In genomic region chr10:114021135-114021534, GRCh38 we compare ENCODE assay signal across 19 cellular contexts. TPM values are rescaled to one million over a fixed set of nuclear protein-coding genes. Genes with fewer than 3 reads are reported as not detected.
DNase-seq lines count a peak whose midpoint lies in the region; ATAC-seq and TF ChIP-seq lines count a peak whose summit lies in the region.
"Had no signal": no experiment of that assay in that cellular context is flagged by ENCODE, and none has a peak within 500 bp of the region (broad histone marks: within the 10 kb centered on the region; RNA-seq: fewer than 3 reads in every experiment).

No MANE protein-coding gene starts in this region.

- H3F3A ChIP-seq in GM23338 (replicated peaks; ENCODE audit: low read depth), result no peaks in the 10 kb centered on the region

- intact Hi-C loops in left ventricle myocardium inferior (cut with micrococcal nuclease), result no loop called here

- no peak for ATAC-seq in GM23338
- no peak for ATAC-seq in stimulated activated memory B cell treated with anti-CD40 and anti-IgM and Interleukin-4, amounts not matched to agents 10 μg/mL and 1 μg/mL and 100 μg/mL, for 72 hours
- ATAC-seq in GM18867 (IDR thresholded peaks at IDR 0.05; ENCODE audit: unreplicated experiment), result no peak
- no peak for ATAC-seq in GM19023 (IDR thresholded peaks at IDR 0.05; ENCODE audit: unreplicated experiment)
- ATAC-seq in stimulated activated naive B cell treated with anti-CD40 and anti-IgM and Interleukin-4, amounts not matched to agents 10 μg/mL and 1 μg/mL and 100 μg/mL, for 72 hours (replicated peaks), result no peak

- peaks cover 7% of the 10 kb centered on the region; the same call in 2 of the 3 replicates for H3K4me1 Mint-ChIP-seq in GM23338
- peaks cover 39% of the 10 kb centered on the region for H3K4me1 Mint-ChIP-seq in stimulated activated memory B cell treated with anti-CD40 and anti-IgM and Interleukin-4, amounts not matched to agents 10 μg/mL and 1 μg/mL and 100 μg/mL, for 72 hours
- H3K4me1 Mint-ChIP-seq in stimulated activated naive B cell treated with anti-CD40 and anti-IgM and Interleukin-4, amounts not matched to agents 10 μg/mL and 1 μg/mL and 100 μg/mL, for 72 hours, result peaks cover 29 to 40% of the 10 kb centered on the region in 2 donors

- H3K4me3 ChIP-seq in GM23338 (no peak overlapping the region), left ventricle myocardium inferior (no peak overlapping the region)
- H3K4me3 ChIP-seq: HAP-1, SJCRH30 had no signal

- no peaks in the 10 kb centered on the region for H3K36me3 Mint-ChIP-seq in GM23338 (ENCODE audit: low read depth)
- H3K36me3 Mint-ChIP-seq in stimulated activated memory B cell treated with anti-CD40 and anti-IgM and Interleukin-4, amounts not matched to agents 10 μg/mL and 1 μg/mL and 100 μg/mL, for 72 hours, result no peaks in the 10 kb centered on the region
- no peaks in the 10 kb centered on the region for H3K36me3 Mint-ChIP-seq in stimulated activated naive B cell treated with anti-CD40 and anti-IgM and Interleukin-4, amounts not matched to agents 10 μg/mL and 1 μg/mL and 100 μg/mL, for 72 hours

- H4K20me1 ChIP-seq in GM23338 (replicated peaks; ENCODE audit: insufficient read depth), result no peaks in the 10 kb centered on the region

- H3K4me1 ChIP-seq in GM23338 (ENCODE audit: insufficient read depth) (no peaks in the 10 kb centered on the region), left ventricle myocardium inferior (peaks cover 46% of the 10 kb centered on the region)

- DNase-seq in GM23338 (ENCODE audit: low spot score), result no peak
- peak; percentile 30 for DNase-seq in dermis blood vessel endothelial cell
- peak; percentile 30 for DNase-seq in left ventricle myocardium inferior
- DNase-seq in stimulated activated naive CD4-positive, alpha-beta T cell treated with Interleukin-2 at 50 U/mL for 16 hours (lab: John Stamatoyannopoulos, UW), result no peak
- DNase-seq in stimulated activated naive B cell treated with anti-CD40 and anti-IgM and Interleukin-4, amounts not matched to agents 10 μg/mL and 1 μg/mL and 100 μg/mL, for 72 hours, result no peak
- DNase-seq: IMR-90; Kasumi-1; MM.1S; NCI-H187; NCI-H69; NK-92 treated with Interleukin-12 subunit alpha and Interleukin-12 subunit beta, amount 100 ng/mL, for 24 hours; SJCRH30 had no signal

- no peaks in the 10 kb centered on the region for H3K36me3 ChIP-seq in GM23338 (ENCODE audit: insufficient read depth)
- no peaks in the 10 kb centered on the region for H3K36me3 ChIP-seq in left ventricle myocardium inferior
- H3K36me3 ChIP-seq: HAP-1, SJCRH30 had no signal

- no peaks in the 10 kb centered on the region for H3K27me3 ChIP-seq in GM23338 (ENCODE audit: insufficient read depth)
- H3K27me3 ChIP-seq in left ventricle myocardium inferior (ENCODE audit: low read depth), result no peaks in the 10 kb centered on the region

- peaks cover 4% of the 10 kb centered on the region for H3K27me3 Mint-ChIP-seq in GM23338 (ENCODE audit: insufficient read depth, low read depth, poor library complexity)
- no peaks in the 10 kb centered on the region for H3K27me3 Mint-ChIP-seq in stimulated activated memory B cell treated with anti-CD40 and anti-IgM and Interleukin-4, amounts not matched to agents 10 μg/mL and 1 μg/mL and 100 μg/mL, for 72 hours
- peaks cover 0 to under 1% of the 10 kb centered on the region in 2 donors for H3K27me3 Mint-ChIP-seq in stimulated activated naive B cell treated with anti-CD40 and anti-IgM and Interleukin-4, amounts not matched to agents 10 μg/mL and 1 μg/mL and 100 μg/mL, for 72 hours

- no peaks in the 10 kb centered on the region for H3K79me2 ChIP-seq in GM23338 (replicated peaks; ENCODE audit: insufficient read depth)

- no peak for TF ChIP-seq CTCF in GM23338 (conservative IDR thresholded peaks at IDR 0.05; ENCODE audit: low read depth in 2 of 2)
- no peak for TF ChIP-seq CTCF in left ventricle myocardium inferior (IDR thresholded peaks at IDR 0.05; ENCODE audit: borderline replicate concordance)

- peaks cover under 1% of the 10 kb centered on the region for H3K9me3 ChIP-seq in left ventricle myocardium inferior (replicated peaks)
- H3K9me3 ChIP-seq: HAP-1 had no signal

- 0 out of 2 replicates have a peak overlapping the region, but pooled peaks have one; percentile 28 for H2AFZ ChIP-seq in GM23338

- no peak overlapping the region for H3K4me3 Mint-ChIP-seq in GM23338
- no peak overlapping the region for H3K4me3 Mint-ChIP-seq in stimulated activated memory B cell treated with anti-CD40 and anti-IgM and Interleukin-4, amounts not matched to agents 10 μg/mL and 1 μg/mL and 100 μg/mL, for 72 hours
- H3K4me3 Mint-ChIP-seq in stimulated activated naive B cell treated with anti-CD40 and anti-IgM and Interleukin-4, amounts not matched to agents 10 μg/mL and 1 μg/mL and 100 μg/mL, for 72 hours, result no peak overlapping the region
- H3K4me3 Mint-ChIP-seq: B cell had no signal

- no peak overlapping the region for H3K27ac Mint-ChIP-seq in GM23338
- H3K27ac Mint-ChIP-seq in stimulated activated memory B cell treated with anti-CD40 and anti-IgM and Interleukin-4, amounts not matched to agents 10 μg/mL and 1 μg/mL and 100 μg/mL, for 72 hours, result peak overlapping the region; percentile 28
- no peak overlapping the region for H3K27ac Mint-ChIP-seq in stimulated activated naive B cell treated with anti-CD40 and anti-IgM and Interleukin-4, amounts not matched to agents 10 μg/mL and 1 μg/mL and 100 μg/mL, for 72 hours
- H3K27ac Mint-ChIP-seq: B cell had no signal

- H3K27ac ChIP-seq in GM23338 (ENCODE audit: low read depth) (no peak overlapping the region), left ventricle myocardium inferior (replicated peaks) (peak overlapping the region; percentile 81)
- H3K27ac ChIP-seq: SJCRH30 had no signal

- H3K9me3 Mint-ChIP-seq in GM23338, result no peaks in the 10 kb centered on the region
- H3K9me3 Mint-ChIP-seq in stimulated activated memory B cell treated with anti-CD40 and anti-IgM and Interleukin-4, amounts not matched to agents 10 μg/mL and 1 μg/mL and 100 μg/mL, for 72 hours, result no peaks in the 10 kb centered on the region
- no peaks in the 10 kb centered on the region for H3K9me3 Mint-ChIP-seq in stimulated activated naive B cell treated with anti-CD40 and anti-IgM and Interleukin-4, amounts not matched to agents 10 μg/mL and 1 μg/mL and 100 μg/mL, for 72 hours

- no peak overlapping the region for H3K4me2 ChIP-seq in GM23338

- no peaks in the 10 kb centered on the region for H3K9me2 ChIP-seq in GM23338 (ENCODE audit: insufficient read depth)

TF ChIP-seq in GM23338, 12 proteins besides CTCF, POLR2A, EP300 and RAD21:
- TF ChIP-seq JUNB (IDR thresholded peaks at IDR 0.05; ENCODE audit: unreplicated experiment) (no peak), ZNF331 (CRISPR knock-in tag; IDR thresholded peaks at IDR 0.05; ENCODE audit: low read depth) (no peak), EZH2 (IDR thresholded peaks at IDR 0.05; ENCODE audit: low read depth, unreplicated experiment) (no peak)

RNA-seq across cellular contexts. Expression of gene ADRB1, which starts 22.5 kb away (rescaled TPM):
- 0.24 and 0.39 TPM in 2 replicates for total RNA-seq in GM23338 (2014; rRNA removed; shearing (Covaris generic))
- 0.14 and 0.23 TPM in 2 replicates for polyA plus RNA-seq in GM23338 (2016; fragmentation: Nextera tagmentation; extraction: Ambion mirVana)
- total RNA-seq in dermis blood vessel endothelial cell, result 19.0 and 22.0 TPM in 2 replicates
- total RNA-seq in left ventricle myocardium inferior, result 35.0 TPM
- total RNA-seq: B cell, Daoy, IMR-90, RPMI7951 had no signal
- polyA plus RNA-seq: IMR-90 had no signal

Comparison
In these comparisons a context has a peak if more than half of its experiments do, and no peak if none do; other contexts are left out.
1. DNase-seq: peak in dermis blood vessel endothelial cell (single experiment) and left ventricle myocardium inferior (single experiment); none in GM23338 (single experiment), stimulated activated naive CD4-positive, alpha-beta T cell treated with Interleukin-2 at 50 U/mL for 16 hours (single experiment) and stimulated activated naive B cell treated with anti-CD40 and anti-IgM and Interleukin-4, amounts not matched to agents 10 μg/mL and 1 μg/mL and 100 μg/mL, for 72 hours (single experiment).
2. RNA of gene ADRB1, which starts 22.5 kb away (total RNA-seq): 35.0 TPM in left ventricle myocardium inferior (single experiment) and 19.0 to 22.0 TPM in dermis blood vessel endothelial cell; 0.24 to 0.39 TPM in GM23338; every median in the first group is over 10 times any median in the second.